In genomic region chr2:95158891-95159619, GRCh38 we compare ENCODE assay signal across 8 cellular contexts. TPM values are rescaled to one million over a fixed set of nuclear protein-coding genes. Genes with fewer than 3 reads are reported as not detected.
DNase-seq lines count a peak whose midpoint lies in the region; ATAC-seq lines count a peak whose summit lies in the region.

No MANE protein-coding gene starts in this region.

- peak overlapping the region; percentile 41 for H3K9ac ChIP-seq in SK-N-MC (ENCODE audit: insufficient read length)
- peak overlapping the region; percentile 88 to 91 (median 88) for H3K9ac ChIP-seq in skeletal muscle tissue (ENCODE audit: low read depth in 1 of 3, low read length in 3 of 3)

- no peak overlapping the region for H3K27ac ChIP-seq in SK-N-MC
- H3K27ac ChIP-seq in skeletal muscle tissue (ENCODE audit: low read depth, low read length) = peak overlapping the region; percentile 64

- peaks cover 3% of the 10 kb centered on the region for H3K4me1 Mint-ChIP-seq in central memory CD8-positive, alpha-beta T cell

- DNase-seq in D341Med (ENCODE audit: low spot score) = peak; percentile 75
- no peak for DNase-seq in SK-N-MC (ENCODE audit: low read depth, low spot score)
- peak in 1 of 2 donors; percentile 16 for DNase-seq in central memory CD8-positive, alpha-beta T cell (ENCODE audit: low spot score in 2 of 2)
- peak; percentile 63 for DNase-seq in islet precursor cell
- no peak for DNase-seq in cortex of kidney (lab: John Stamatoyannopoulos, UW)

- H3K9me3 Mint-ChIP-seq in central memory CD8-positive, alpha-beta T cell = no peaks in the 10 kb centered on the region

- H3K27ac Mint-ChIP-seq in central memory CD8-positive, alpha-beta T cell (ENCODE audit: low read depth) = no peak overlapping the region

- H3K9me3 ChIP-seq in SK-N-MC (ENCODE audit: low read depth, low read length) = no peaks in the 10 kb centered on the region
- peaks cover under 1 to 8% (median 2%) of the 10 kb centered on the region in 3 donors for H3K9me3 ChIP-seq in skeletal muscle tissue (ENCODE audit: control insufficient read depth in 3 of 3, low read length in 3 of 3)

- no peaks in the 10 kb centered on the region for H3K27me3 ChIP-seq in skeletal muscle tissue (ENCODE audit: control insufficient read depth in 3 of 3, insufficient read depth in 3 of 3, low read length in 3 of 3)

- no peaks in the 10 kb centered on the region for H3K27me3 Mint-ChIP-seq in central memory CD8-positive, alpha-beta T cell

- H3K4me3 ChIP-seq in SK-N-MC = peak overlapping the region; percentile 70
- H3K4me3 ChIP-seq in skeletal muscle tissue (ENCODE audit: low read length in 3 of 3) = peak overlapping the region; percentile 85 to 98 (median 92)

- H3K4me1 ChIP-seq in skeletal muscle tissue (ENCODE audit: control insufficient read depth in 3 of 3, insufficient read depth in 3 of 3, low read length in 3 of 3) = peaks cover 17 to 27% (median 21%) of the 10 kb centered on the region in 3 donors

- ATAC-seq in GM19328 (IDR thresholded peaks at IDR 0.05; ENCODE audit: unreplicated experiment) (peak; percentile 58), HG03342 (IDR thresholded peaks at IDR 0.05; ENCODE audit: unreplicated experiment) (peak; percentile 39)
- peak; percentile 63 for ATAC-seq in central memory CD8-positive, alpha-beta T cell (replicated peaks; ENCODE audit: extremely low read depth, poor library complexity, severe bottlenecking)

- H3K36me3 ChIP-seq in SK-N-MC (ENCODE audit: insufficient read depth, low read length) (no peaks in the 10 kb centered on the region), skeletal muscle tissue (ENCODE audit: control insufficient read depth in 3 of 3, insufficient read depth in 3 of 3, low read length in 3 of 3) (peaks cover 26 to 32% (median 30%) of the 10 kb centered on the region in 3 donors)

- peaks cover 10% of the 10 kb centered on the region for H3K36me3 Mint-ChIP-seq in central memory CD8-positive, alpha-beta T cell (ENCODE audit: insufficient read depth)

- peak overlapping the region; percentile 91 for H3K4me3 Mint-ChIP-seq in central memory CD8-positive, alpha-beta T cell

RNA-seq across cellular contexts. Expression of gene ZNF514, which starts 0.6 kb away (rescaled TPM):
- total RNA-seq in skeletal muscle tissue = 22.4 TPM

RNA-seq across cellular contexts. Expression of gene ZNF2, which starts 6.6 kb away (rescaled TPM):
- 8.4 TPM for total RNA-seq in skeletal muscle tissue

RNA-seq across cellular contexts. Expression of gene MRPS5, which starts 37.4 kb away (rescaled TPM):
- 36.5 TPM for total RNA-seq in skeletal muscle tissue

RNA-seq across cellular contexts. Expression of gene ZNF892, which starts 48.3 kb away (rescaled TPM):
- 4.7 TPM for total RNA-seq in skeletal muscle tissue

Comparison
In these comparisons a context has a peak if more than half of its experiments do, and no peak if none do; other contexts are left out.
1. DNase-seq: peak in D341Med (single experiment) and islet precursor cell (single experiment); none in SK-N-MC (single experiment) and cortex of kidney (single experiment).
2. Peak in every context shown above with its lines, with median percentiles within 50 percentile points of each other: ATAC-seq.